Comparison of ENCODE assay signal across 12 cellular contexts in genomic region chr19:51364200-51365106, GRCh38. TPM values are rescaled to one million over a fixed set of nuclear protein-coding genes. Genes with fewer than 3 reads are reported as not detected.
DNase-seq lines count a peak whose midpoint lies in the region; ATAC-seq and TF ChIP-seq lines count a peak whose summit lies in the region.
"Had no signal": no experiment of that assay in that cellular context is flagged by ENCODE, and none has a peak within 500 bp of the region (broad histone marks: within the 10 kb centered on the region; RNA-seq: fewer than 3 reads in every experiment).

No MANE protein-coding gene starts in this region.

- H3K36me3 ChIP-seq in GM23338 (ENCODE audit: insufficient read depth) = no peaks in the 10 kb centered on the region
- H3K36me3 ChIP-seq in skeletal muscle satellite cell (ENCODE audit: insufficient read depth, low read length) = no peaks in the 10 kb centered on the region

- H3K4me3 ChIP-seq in GM23338 (no peak overlapping the region), fibroblast of villous mesenchyme (ENCODE audit: low read depth, low read length) (no peak overlapping the region), skeletal muscle satellite cell (ENCODE audit: low read length) (no peak overlapping the region)

- H3K79me2 ChIP-seq in GM23338 (replicated peaks; ENCODE audit: insufficient read depth) = 0 out of 2 replicates have a peak, but pooled peaks cover 4% of the 10 kb centered on the region

- H3K4me1 ChIP-seq in GM23338 (ENCODE audit: insufficient read depth) (peaks cover 15% of the 10 kb centered on the region; the same call in 1 of the 2 replicates), skeletal muscle satellite cell (ENCODE audit: control insufficient read depth, insufficient read depth, low read length) (peaks cover 43% of the 10 kb centered on the region)

- no peak for DNase-seq in GM23338 (ENCODE audit: low spot score)
- peak; percentile 12 for DNase-seq in fibroblast of villous mesenchyme (ENCODE audit: low read depth)
- DNase-seq in kidney glomerular epithelial cell (lab: John Stamatoyannopoulos, UW) = no peak
- DNase-seq: NCI-H1417 treated with DMSO at 0.1 percent for 48 hours, T-helper 9 cell had no signal

- ATAC-seq in GM23338 (no peak), HG02840 (IDR thresholded peaks at IDR 0.05; ENCODE audit: low FRiP score, unreplicated experiment) (no peak), GM18861 (IDR thresholded peaks at IDR 0.05; ENCODE audit: unreplicated experiment) (no peak), HG03565 (IDR thresholded peaks at IDR 0.05; ENCODE audit: unreplicated experiment) (no peak)

- peaks cover 15% of the 10 kb centered on the region for H3K27me3 Mint-ChIP-seq in GM23338 (ENCODE audit: insufficient read depth, low read depth, poor library complexity)

- H3K9me3 ChIP-seq in skeletal muscle satellite cell (replicated peaks; ENCODE audit: low read length) = no peaks in the 10 kb centered on the region

- no peaks in the 10 kb centered on the region; the same call in 1 of the 2 replicates for H3F3A ChIP-seq in GM23338 (replicated peaks; ENCODE audit: low read depth)

- no peaks in the 10 kb centered on the region for H3K9me3 Mint-ChIP-seq in GM23338

- H3K4me3 Mint-ChIP-seq in GM23338 = peak overlapping the region; percentile 21

- no peak overlapping the region for H3K27ac ChIP-seq in GM23338 (ENCODE audit: low read depth)
- peak overlapping the region; percentile 93 for H3K27ac ChIP-seq in VCaP

- H3K4me2 ChIP-seq in GM23338 (no peak overlapping the region), skeletal muscle satellite cell (ENCODE audit: low read length) (peak overlapping the region; percentile 12)

- H3K36me3 Mint-ChIP-seq in GM23338 (ENCODE audit: low read depth) = no peaks in the 10 kb centered on the region; the same call in 2 of the 3 replicates

- peaks cover 25% of the 10 kb centered on the region for H3K4me1 Mint-ChIP-seq in GM23338

- no peaks in the 10 kb centered on the region for H3K9me2 ChIP-seq in GM23338 (ENCODE audit: insufficient read depth)

- H3K27me3 ChIP-seq in GM23338 (ENCODE audit: insufficient read depth) = no peaks in the 10 kb centered on the region
- H3K27me3 ChIP-seq in skeletal muscle satellite cell (ENCODE audit: control insufficient read depth, insufficient read depth, low read length) = no peaks in the 10 kb centered on the region

- H3K27ac Mint-ChIP-seq in GM23338 = no peak overlapping the region

- H4K20me1 ChIP-seq in GM23338 (replicated peaks; ENCODE audit: insufficient read depth) = no peaks in the 10 kb centered on the region

- no peak overlapping the region for H3K9ac ChIP-seq in skeletal muscle satellite cell (ENCODE audit: low read depth, low read length)

- TF ChIP-seq CTCF in GM23338 (conservative IDR thresholded peaks at IDR 0.05; ENCODE audit: low read depth in 2 of 2) (no peak), VCaP (conservative IDR thresholded peaks at IDR 0.05) (no peak), fibroblast of villous mesenchyme (IDR thresholded peaks at IDR 0.05; ENCODE audit: insufficient read depth, low read depth, low read length) (no peak)

- H2AFZ ChIP-seq in GM23338 = no peak overlapping the region

TF ChIP-seq in GM23338, 12 proteins besides CTCF, POLR2A, EP300 and RAD21:
- TF ChIP-seq JUNB (IDR thresholded peaks at IDR 0.05; ENCODE audit: unreplicated experiment) (no peak), EZH2 (IDR thresholded peaks at IDR 0.05; ENCODE audit: low read depth, unreplicated experiment) (no peak), POLR2AphosphoS5 (IDR thresholded peaks at IDR 0.05; ENCODE audit: low read depth) (no peak), REST (IDR thresholded peaks at IDR 0.05; ENCODE audit: unreplicated experiment) (no peak), EZH2phosphoT487 (IDR thresholded peaks at IDR 0.05; ENCODE audit: unreplicated experiment) (no peak), ZNF114 (CRISPR knock-in tag; IDR thresholded peaks at IDR 0.05) (no peak), ZNF331 (CRISPR knock-in tag; IDR thresholded peaks at IDR 0.05; ENCODE audit: low read depth) (no peak), ETS1 (IDR thresholded peaks at IDR 0.05) (no peak), CREB1 (CRISPR knock-in tag; IDR thresholded peaks at IDR 0.05; ENCODE audit: low read depth) (no peak), STAT1 (IDR thresholded peaks at IDR 0.05; ENCODE audit: unreplicated experiment) (no peak), NANOG (IDR thresholded peaks at IDR 0.05; ENCODE audit: borderline replicate concordance) (no peak)

RNA-seq across cellular contexts. Expression of gene ETFB, which starts 1.7 kb away (rescaled TPM):
- total RNA-seq in GM23338 (2014; rRNA removed; shearing (Covaris generic)) = 37.3 and 42.3 TPM in 2 replicates
- 59.3 and 63.4 TPM in 2 replicates for polyA plus RNA-seq in GM23338 (2016; fragmentation: Nextera tagmentation; extraction: Ambion mirVana)
- total RNA-seq in fibroblast of villous mesenchyme = 72.2 and 76.4 TPM in 2 replicates
- total RNA-seq in skeletal muscle satellite cell (2012; rRNA removed) = 191 and 230 TPM in 2 replicates

RNA-seq across cellular contexts. Expression of gene CLDND2, which starts 4.3 kb away (rescaled TPM):
- total RNA-seq in GM23338 (2014; rRNA removed; shearing (Covaris generic)) = not detected in 2 replicates
- 7.7 and 12.1 TPM in 2 replicates for polyA plus RNA-seq in GM23338 (2016; fragmentation: Nextera tagmentation; extraction: Ambion mirVana)
- not detected in 2 replicates for total RNA-seq in fibroblast of villous mesenchyme
- not detected in 2 replicates for total RNA-seq in skeletal muscle satellite cell (2012; rRNA removed)
- total RNA-seq: dermis microvascular lymphatic vessel endothelial cell had no signal

RNA-seq across cellular contexts. Expression of gene NKG7, which starts 8.0 kb away (rescaled TPM):
- not detected in 2 replicates for total RNA-seq in GM23338 (2014; rRNA removed; shearing (Covaris generic))
- not detected in 2 replicates for polyA plus RNA-seq in GM23338 (2016; fragmentation: Nextera tagmentation; extraction: Ambion mirVana)
- total RNA-seq in fibroblast of villous mesenchyme = not detected in 2 replicates
- not detected in 2 replicates for total RNA-seq in skeletal muscle satellite cell (2012; rRNA removed)
- total RNA-seq: dermis microvascular lymphatic vessel endothelial cell had no signal

RNA-seq across cellular contexts. Expression of gene VSIG10L, which starts 22.5 kb away (rescaled TPM):
- 8.5 and 10.4 TPM in 2 replicates for total RNA-seq in GM23338 (2014; rRNA removed; shearing (Covaris generic))
- polyA plus RNA-seq in GM23338 (2016; fragmentation: Nextera tagmentation; extraction: Ambion mirVana) = 9.6 and 9.8 TPM in 2 replicates
- 0.43 and 0.64 TPM in 2 replicates for total RNA-seq in fibroblast of villous mesenchyme
- 0.51 and 0.66 TPM in 2 replicates for total RNA-seq in skeletal muscle satellite cell (2012; rRNA removed)

RNA-seq across cellular contexts. Expression of gene LIM2, which starts 23.3 kb away (rescaled TPM):
- total RNA-seq in GM23338 (2014; rRNA removed; shearing (Covaris generic)) = not detected in 2 replicates
- polyA plus RNA-seq in GM23338 (2016; fragmentation: Nextera tagmentation; extraction: Ambion mirVana) = not detected in 2 replicates
- total RNA-seq in fibroblast of villous mesenchyme = not detected in 2 replicates
- total RNA-seq in skeletal muscle satellite cell (2012; rRNA removed) = not detected in 2 replicates
- total RNA-seq: dermis microvascular lymphatic vessel endothelial cell, mucosa of gallbladder had no signal
